Comparison of ENCODE assay signal across 24 cellular contexts in genomic region chr7:148330822-148331221, GRCh38.
"Had no signal": no experiment of that assay in that cellular context is flagged by ENCODE, and none has a peak within 500 bp of the region (broad histone marks: within the 10 kb centered on the region; RNA-seq: fewer than 3 reads in every experiment).

No MANE protein-coding gene starts in this region.

- H3K36me3 ChIP-seq: adrenal gland had no signal

- H3K4me1 ChIP-seq: adrenal gland had no signal

- H3K27ac Mint-ChIP-seq: activated B cell treated with CpG ODN at 0.5 μM for 24 hours; activated CD4-positive, alpha-beta T cell treated with anti-CD3 and anti-CD28 coated beads, Interleukin-2, amount 10 ng/mL, durations not matched to agents 24 days and 14 days; activated CD8-positive, alpha-beta memory T cell treated with anti-CD3 and anti-CD28 coated beads, Interleukin-2, amount 10 ng/mL, durations not matched to agents 7 days and 5 days; activated naive CD4-positive, alpha-beta T cell treated with anti-CD3 and anti-CD28 coated beads for 36 hours; activated naive CD8-positive, alpha-beta T cell treated with anti-CD3 and anti-CD28 coated beads, Interleukin-2, amount 10 ng/mL, durations not matched to agents 7 days and 5 days; activated T-cell treated with anti-CD3 and anti-CD28 coated beads, Interleukin-2, amount 50 U/mL, for 24 hours; T-cell had no signal

- H3K4me3 ChIP-seq: adrenal gland, SK-N-MC had no signal

- H3K27ac ChIP-seq: adrenal gland, SK-N-MC had no signal

- H3K4me3 Mint-ChIP-seq: activated B cell treated with CpG ODN at 0.5 μM for 24 hours; activated CD4-positive, alpha-beta T cell treated with anti-CD3 and anti-CD28 coated beads, Interleukin-2, amount 10 ng/mL, durations not matched to agents 24 days and 14 days; activated CD8-positive, alpha-beta memory T cell treated with anti-CD3 and anti-CD28 coated beads, Interleukin-2, amount 10 ng/mL, durations not matched to agents 7 days and 5 days; activated naive CD4-positive, alpha-beta T cell treated with anti-CD3 and anti-CD28 coated beads for 36 hours; activated T-cell treated with anti-CD3 and anti-CD28 coated beads, Interleukin-2, amount 50 U/mL, for 24 hours; T-cell had no signal

- H3K36me3 Mint-ChIP-seq: T-cell had no signal

- H3K9me3 ChIP-seq: adrenal gland had no signal

- DNase-seq: activated B cell treated with CpG ODN at 0.5 μM for 24 hours; activated CD4-positive, alpha-beta T cell treated with anti-CD3 and anti-CD28 coated beads for 1 hour; activated CD4-positive, alpha-beta T cell treated with anti-CD3 and anti-CD28 coated beads, Interleukin-2, amount 10 ng/mL, durations not matched to agents 24 days and 14 days; activated CD4-positive, alpha-beta T cell treated with anti-CD3 and anti-CD28 coated beads, Interleukin-2, amount 50 U/mL, for 48 hours; activated CD8-positive, alpha-beta memory T cell treated with anti-CD3 and anti-CD28 coated beads, Interleukin-2, amount 10 ng/mL, durations not matched to agents 7 days and 5 days; activated gamma-delta T cell; activated naive CD8-positive, alpha-beta T cell treated with anti-CD3 and anti-CD28 coated beads, Interleukin-2, amount 10 ng/mL, durations not matched to agents 7 days and 5 days; activated T-cell treated with anti-CD3 and anti-CD28 coated beads, Interleukin-2, amount 50 U/mL, for 24 hours; cerebellar nuclear complex; Karpas-422; MM.1S; NCI-H1105; NCI-H1436; NCI-H1694 treated with DMSO at 0.1 percent for 48 hours; NCI-H2029 treated with DMSO at 0.1 percent for 48 hours; NCI-H510A treated with DMSO at 0.1 percent for 48 hours; NK-92 treated with Interleukin-12 subunit alpha and Interleukin-12 subunit beta, amount 100 ng/mL, for 24 hours; OCI-M1; RPMI8226; T-cell; T-helper 9 cell had no signal

- H3K4me1 Mint-ChIP-seq: activated B cell treated with CpG ODN at 0.5 μM for 24 hours; activated CD4-positive, alpha-beta T cell treated with anti-CD3 and anti-CD28 coated beads, Interleukin-2, amount 10 ng/mL, durations not matched to agents 24 days and 14 days; activated CD8-positive, alpha-beta memory T cell treated with anti-CD3 and anti-CD28 coated beads, Interleukin-2, amount 10 ng/mL, durations not matched to agents 7 days and 5 days; activated naive CD8-positive, alpha-beta T cell treated with anti-CD3 and anti-CD28 coated beads, Interleukin-2, amount 10 ng/mL, durations not matched to agents 7 days and 5 days; T-cell had no signal
